Comparison of ENCODE assay signal across 8 cellular contexts in the genomic region with DNA sequence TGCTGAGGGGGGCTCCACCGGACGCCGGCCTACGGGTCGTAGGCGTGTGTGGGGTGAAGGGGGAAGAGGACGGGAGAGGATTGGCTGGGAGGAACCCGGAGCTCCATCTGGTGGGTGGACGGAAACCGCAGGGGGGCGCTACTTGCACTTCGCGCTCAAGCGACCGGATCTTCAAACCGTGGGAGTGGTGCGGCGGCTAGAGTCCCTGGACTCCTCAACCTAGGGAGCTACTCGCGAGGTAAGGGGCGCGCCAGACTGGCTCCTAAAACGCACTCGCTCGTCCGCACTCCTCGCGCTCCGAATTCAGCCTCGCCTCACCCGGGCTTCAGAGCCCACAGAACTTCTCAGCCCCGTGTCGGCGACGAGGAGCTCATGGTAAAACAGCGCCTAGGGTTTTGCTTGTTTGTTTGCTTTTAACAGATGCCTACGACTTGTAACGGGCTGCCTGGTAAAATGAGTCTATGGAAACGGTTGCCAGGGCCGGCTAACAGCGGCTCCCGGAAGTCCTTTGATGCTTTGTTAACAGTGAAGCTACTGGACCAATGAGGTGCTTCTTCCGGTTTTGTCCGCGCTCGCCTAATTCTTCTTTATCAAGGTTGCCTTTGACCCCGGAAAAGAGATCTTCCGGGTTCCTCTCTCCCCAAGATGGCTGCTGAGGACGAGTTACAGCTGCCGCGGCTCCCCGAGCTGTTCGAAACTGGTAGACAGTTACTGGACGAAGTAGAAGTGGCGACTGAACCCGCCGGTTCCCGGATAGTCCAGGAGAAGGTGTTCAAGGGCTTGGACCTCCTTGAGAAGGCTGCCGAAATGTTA. TPM values are rescaled to one million over a fixed set of nuclear protein-coding genes. Genes with fewer than 3 reads are reported as not detected.
DNase-seq lines count a peak whose midpoint lies in the region; ATAC-seq lines count a peak whose summit lies in the region.

A gene (plus strand): TSS at position 145 of the 813 bp plus-strand sequence. CDS start 501 bp downstream, at position 646.

- H4K20me1 ChIP-seq in BLaER1 treated with 17β-estradiol and CSF1 and Interleukin-3, amounts not matched to agents 10 nM and 100 nM: peaks cover 0 to 34% (median 5%) of the 10 kb centered on the region in 11 experiments; a peak in 7 of 22 replicates

- peak within 1 kb of the TSS; percentile 66 to 84 (median 81) for H3K4me2 ChIP-seq in BLaER1 treated with 17β-estradiol and CSF1 and Interleukin-3, amounts not matched to agents 10 nM and 100 nM

- intact Hi-C loops in activated CD4-positive, alpha-beta T cell treated with anti-CD3 and anti-CD28 coated beads, Interleukin-2, amount 10 ng/mL, durations not matched to agents 24 days and 14 days (cut with micrococcal nuclease): loop anchor here (1.0 to 10.0 kb wide), 9 partner anchors 34 to 1636 kb away; a partner anchor contains a TSS

- peak within 1 kb of the TSS; percentile 96 for H3K27ac Mint-ChIP-seq in activated CD4-positive, alpha-beta T cell treated with anti-CD3 and anti-CD28 coated beads, Interleukin-2, amount 10 ng/mL, durations not matched to agents 24 days and 14 days

- H3K4me3 Mint-ChIP-seq in activated CD4-positive, alpha-beta T cell treated with anti-CD3 and anti-CD28 coated beads, Interleukin-2, amount 10 ng/mL, durations not matched to agents 24 days and 14 days: peak within 1 kb of the TSS; percentile 99

- H3K4me1 ChIP-seq in BLaER1 treated with 17β-estradiol and CSF1 and Interleukin-3, amounts not matched to agents 10 nM and 100 nM: peaks cover 11 to 25% (median 19%) of the 10 kb centered on the region in 10 experiments

- peaks cover 24% of the 10 kb centered on the region for H3K36me3 Mint-ChIP-seq in activated CD4-positive, alpha-beta T cell treated with anti-CD3 and anti-CD28 coated beads, Interleukin-2, amount 10 ng/mL, durations not matched to agents 24 days and 14 days (ENCODE audit: low read depth)

- no peaks in the 10 kb centered on the region for H3K9me3 Mint-ChIP-seq in activated CD4-positive, alpha-beta T cell treated with anti-CD3 and anti-CD28 coated beads, Interleukin-2, amount 10 ng/mL, durations not matched to agents 24 days and 14 days

- H3K36me3 ChIP-seq in BLaER1 treated with 17β-estradiol and CSF1 and Interleukin-3, amounts not matched to agents 10 nM and 100 nM: peaks cover 0 to 36% (median 17%) of the 10 kb centered on the region in 11 experiments; a peak in 15 of 22 replicates

- H3K9me3 ChIP-seq in BLaER1 treated with 17β-estradiol and CSF1 and Interleukin-3, amounts not matched to agents 10 nM and 100 nM (replicated peaks in 1 of 11): no peaks in the 10 kb centered on the region

- H3K27me3 Mint-ChIP-seq in activated CD4-positive, alpha-beta T cell treated with anti-CD3 and anti-CD28 coated beads, Interleukin-2, amount 10 ng/mL, durations not matched to agents 24 days and 14 days: no peaks in the 10 kb centered on the region

- peaks cover 42 to 91% (median 73%) of the 10 kb centered on the region in 11 experiments for H3K27me3 ChIP-seq in BLaER1 treated with 17β-estradiol and CSF1 and Interleukin-3, amounts not matched to agents 10 nM and 100 nM

- peaks cover 27% of the 10 kb centered on the region for H3K4me1 Mint-ChIP-seq in activated CD4-positive, alpha-beta T cell treated with anti-CD3 and anti-CD28 coated beads, Interleukin-2, amount 10 ng/mL, durations not matched to agents 24 days and 14 days

- ATAC-seq in HG03460 (IDR thresholded peaks at IDR 0.05; ENCODE audit: unreplicated experiment) (peak; percentile 88), left lobe of liver (peak; percentile 96)

- peak within 1 kb of the TSS; percentile 77 to 87 (median 83) for H3K9ac ChIP-seq in BLaER1 treated with 17β-estradiol and CSF1 and Interleukin-3, amounts not matched to agents 10 nM and 100 nM

- H3K27ac ChIP-seq in BLaER1 treated with 17β-estradiol and CSF1 and Interleukin-3, amounts not matched to agents 10 nM and 100 nM: peak within 1 kb of the TSS; percentile 75 to 91 (median 83)

- peak; percentile 48 for DNase-seq in GM19240 (ENCODE audit: insufficient read length, low spot score)
- peak; percentile 87 for DNase-seq in NCI-H524 treated with DMSO at 0.1 percent for 48 hours (lab: John Stamatoyannopoulos, UW)
- DNase-seq in activated CD4-positive, alpha-beta T cell treated with anti-CD3 and anti-CD28 coated beads, Interleukin-2, amount 10 ng/mL, durations not matched to agents 24 days and 14 days: peak; percentile 92
- peak; percentile 81 for DNase-seq in dedifferentiated amniotic fluid mesenchymal stem cell (ENCODE audit: extremely low spot score)
- DNase-seq in left lobe of liver (ENCODE audit: low spot score): peak; percentile 79
- DNase-seq in stimulated activated CD4-positive, alpha-beta T cell treated with anti-CD3 and anti-CD28 coated beads, Interleukin-2, amount 100 ng/mL, for 4 hours (ENCODE audit: low read depth): peak; percentile 65

- H3K4me3 ChIP-seq in BLaER1 treated with 17β-estradiol and CSF1 and Interleukin-3, amounts not matched to agents 10 nM and 100 nM: peak within 1 kb of the TSS; percentile 65 to 82 (median 74)

RNA-seq across cellular contexts. Expression of the gene that starts here (rescaled TPM):
- 29.8 and 30.5 TPM in 2 replicates for total RNA-seq in activated CD4-positive, alpha-beta T cell treated with anti-CD3 and anti-CD28 coated beads, Interleukin-2, amount 10 ng/mL, durations not matched to agents 24 days and 14 days
- total RNA-seq in left lobe of liver: 10.2 TPM

Comparison
In these comparisons a context has a peak if more than half of its experiments do, and no peak if none do; other contexts are left out.
1. Peak in every context shown above with its lines: DNase-seq, ATAC-seq, H3K4me3 ChIP-seq and H3K27ac ChIP-seq.